Comparison of ENCODE assay signal across 19 cellular contexts in the genomic region with DNA sequence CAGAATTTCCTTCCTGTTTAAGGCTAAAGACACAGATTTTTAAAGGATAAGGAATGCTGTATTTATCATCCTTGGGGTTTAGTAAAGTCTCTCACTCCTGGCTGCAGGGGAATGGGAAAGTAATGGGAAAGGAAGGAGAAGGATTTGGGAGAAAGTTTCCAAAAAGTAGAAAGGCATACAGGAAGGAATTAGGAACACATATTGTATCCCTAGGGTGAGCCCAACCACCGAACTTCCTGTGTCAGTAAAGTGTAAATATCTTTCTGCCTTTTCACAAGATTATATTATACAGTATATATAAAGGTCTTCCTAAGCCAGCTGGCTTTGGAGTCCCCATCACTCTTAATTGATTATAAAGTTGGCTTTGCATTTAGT. TPM values are rescaled to one million over a fixed set of nuclear protein-coding genes. Genes with fewer than 3 reads are reported as not detected.
DNase-seq lines count a peak whose midpoint lies in the region; ATAC-seq and TF ChIP-seq lines count a peak whose summit lies in the region.
"Had no signal": no experiment of that assay in that cellular context is flagged by ENCODE, and none has a peak within 500 bp of the region (broad histone marks: within the 10 kb centered on the region; RNA-seq: fewer than 3 reads in every experiment).

No MANE protein-coding gene starts in this region.

- H3K4me1 Mint-ChIP-seq in CD14-positive monocyte (peaks cover 28% of the 10 kb centered on the region), nephron progenitor cell (peaks cover 11% of the 10 kb centered on the region)
- H3K4me1 Mint-ChIP-seq in activated T-helper 17 cell treated with anti-CD3 and anti-CD28 coated beads, Interleukin-2, amount 50 U/mL, for 72 hours = peaks cover 6% of the 10 kb centered on the region

- H3K4me3 ChIP-seq in GM23248 (no peak overlapping the region), WERI-Rb-1 (ENCODE audit: low read depth, low read length) (no peak overlapping the region)
- H3K4me3 ChIP-seq: breast epithelium, gastroesophageal sphincter, left lung, SJSA1, uterus had no signal

- peak overlapping the region; percentile 11; the same call in 1 of the 2 replicates for H2AFZ ChIP-seq in GM23248

- no peaks in the 10 kb centered on the region for H3K9me2 ChIP-seq in GM23248 (ENCODE audit: insufficient read depth)

- H3K36me3 Mint-ChIP-seq in CD14-positive monocyte (peaks cover 0 to 2% of the 10 kb centered on the region in 2 donors), nephron progenitor cell (ENCODE audit: low read depth) (no peaks in the 10 kb centered on the region)
- H3K36me3 Mint-ChIP-seq in activated T-helper 17 cell treated with anti-CD3 and anti-CD28 coated beads, Interleukin-2, amount 50 U/mL, for 72 hours (ENCODE audit: low read depth) = no peaks in the 10 kb centered on the region

- H3K27me3 ChIP-seq in GM23248 (replicated peaks; ENCODE audit: insufficient read depth) (no peaks in the 10 kb centered on the region), WERI-Rb-1 (ENCODE audit: insufficient read depth, low read depth, severe bottlenecking) (no peaks in the 10 kb centered on the region)
- H3K27me3 ChIP-seq: breast epithelium, left lung, SJSA1, uterus had no signal

- no peaks in the 10 kb centered on the region for H3K9me3 ChIP-seq in GM23248 (ENCODE audit: low read depth)
- no peaks in the 10 kb centered on the region for H3K9me3 ChIP-seq in WERI-Rb-1 (ENCODE audit: severe bottlenecking)
- H3K9me3 ChIP-seq: breast epithelium, gastroesophageal sphincter, left lung, SJSA1, uterus had no signal

- DNase-seq in CD14-positive monocyte (ENCODE audit: low spot score) (no peak), GM23248 (no peak), nephron progenitor cell (no peak), NCI-H2196 (lab: John Stamatoyannopoulos, UW; ENCODE audit: unreplicated experiment) (no peak), hypothalamus (lab: John Stamatoyannopoulos, UW) (no peak), WERI-Rb-1 (no peak)
- DNase-seq: activated CD8-positive, alpha-beta T cell treated with anti-CD3 and anti-CD28 coated beads, Interleukin-2, amount 10 ng/mL, durations not matched to agents 7 days and 5 days; activated T-cell treated with anti-CD3 and anti-CD28 coated beads, Interleukin-2, amount 50 U/mL, for 48 hours; erythroblast; NCI-H2107; NCI-H526; uterus had no signal

- no peaks in the 10 kb centered on the region for H3K36me3 ChIP-seq in GM23248 (ENCODE audit: low read depth)
- H3K36me3 ChIP-seq in WERI-Rb-1 = no peaks in the 10 kb centered on the region
- H3K36me3 ChIP-seq: breast epithelium, gastroesophageal sphincter, left lung, SJSA1, uterus had no signal

- peak overlapping the region; percentile 92 to 98 (median 96) for H3K27ac Mint-ChIP-seq in CD14-positive monocyte
- H3K27ac Mint-ChIP-seq in activated T-helper 17 cell treated with anti-CD3 and anti-CD28 coated beads, Interleukin-2, amount 50 U/mL, for 72 hours = peak overlapping the region; percentile 14
- H3K27ac Mint-ChIP-seq in nephron progenitor cell = peak overlapping the region; percentile 95
- H3K27ac Mint-ChIP-seq: activated CD8-positive, alpha-beta T cell treated with anti-CD3 and anti-CD28 coated beads, Interleukin-2, amount 10 ng/mL, durations not matched to agents 7 days and 5 days had no signal

- 44 to 45% methylated on average over 1 of the region's 1 CpG for WGBS in GM23248 (ENCODE audit: low coverage in 1 of 2, low lambda C conversion rate in 2 of 2, missing lambda C conversion rate in 2 of 2), 2 experiments

- H3K27me3 Mint-ChIP-seq in CD14-positive monocyte (ENCODE audit: low read depth in 3 of 3) (peaks cover 0 to 1% (median 0%) of the 10 kb centered on the region in 3 donors), nephron progenitor cell (ENCODE audit: low read depth, poor library complexity) (peaks cover 19% of the 10 kb centered on the region)
- H3K27me3 Mint-ChIP-seq in activated T-helper 17 cell treated with anti-CD3 and anti-CD28 coated beads, Interleukin-2, amount 50 U/mL, for 72 hours = peaks cover 3% of the 10 kb centered on the region

- H4K20me1 ChIP-seq in GM23248 (ENCODE audit: insufficient read depth) = no peaks in the 10 kb centered on the region

- no peak overlapping the region for H3K4me2 ChIP-seq in GM23248 (ENCODE audit: unreplicated experiment)

- TF ChIP-seq CTCF in CD14-positive monocyte (IDR thresholded peaks at IDR 0.05) (no peak), nephron progenitor cell (IDR thresholded peaks at IDR 0.05) (no peak), WERI-Rb-1 (IDR thresholded peaks at IDR 0.05; ENCODE audit: low read depth, low read length) (no peak)

- no peaks in the 10 kb centered on the region for H3F3A ChIP-seq in GM23248 (ENCODE audit: insufficient read depth)

- H3K4me3 Mint-ChIP-seq in CD14-positive monocyte (peak overlapping the region in 1 of 2 donors; percentile 72), nephron progenitor cell (no peak overlapping the region)
- no peak overlapping the region for H3K4me3 Mint-ChIP-seq in activated T-helper 17 cell treated with anti-CD3 and anti-CD28 coated beads, Interleukin-2, amount 50 U/mL, for 72 hours

- no peak overlapping the region for H3K27ac ChIP-seq in GM23248
- no peak overlapping the region for H3K27ac ChIP-seq in WERI-Rb-1
- H3K27ac ChIP-seq: breast epithelium, gastroesophageal sphincter, parathyroid adenoma, SJSA1, uterus had no signal

- intact Hi-C loops in CD14-positive monocyte (cut with micrococcal nuclease) = no loop called here

- in situ Hi-C loops in GM23248 (cut with MboI) = no loop called here

- H3K9me3 Mint-ChIP-seq in CD14-positive monocyte (peaks cover 0 to 3% (median 0%) of the 10 kb centered on the region in 7 donors), nephron progenitor cell (no peaks in the 10 kb centered on the region)
- H3K9me3 Mint-ChIP-seq in activated T-helper 17 cell treated with anti-CD3 and anti-CD28 coated beads, Interleukin-2, amount 50 U/mL, for 72 hours = no peaks in the 10 kb centered on the region

- no peak overlapping the region for H3K9ac ChIP-seq in GM23248
- H3K9ac ChIP-seq: parathyroid adenoma had no signal

- no peak for ATAC-seq in activated T-helper 17 cell treated with anti-CD3 and anti-CD28 coated beads, Interleukin-2, amount 50 U/mL, for 72 hours (replicated peaks)
- no peak for ATAC-seq in HG02885 (IDR thresholded peaks at IDR 0.05; ENCODE audit: poor library complexity, unreplicated experiment)
- ATAC-seq: activated CD8-positive, alpha-beta T cell treated with anti-CD3 and anti-CD28 coated beads, Interleukin-2, amount 10 ng/mL, durations not matched to agents 7 days and 5 days had no signal

- no peaks in the 10 kb centered on the region for H3K4me1 ChIP-seq in GM23248 (ENCODE audit: insufficient read depth)
- H3K4me1 ChIP-seq: breast epithelium, gastroesophageal sphincter, parathyroid adenoma, SJSA1, uterus had no signal

- H3K79me2 ChIP-seq in GM23248 (ENCODE audit: insufficient read depth) = no peaks in the 10 kb centered on the region
- H3K79me2 ChIP-seq: parathyroid adenoma had no signal

RNA-seq across cellular contexts. Expression of a gene that starts 12.0 kb away (rescaled TPM):
- 100 to 1,000 TPM; 107 to 119 TPM for polyA plus RNA-seq in CD14-positive monocyte
- total RNA-seq in GM23248 (2014; rRNA removed; shearing (Covaris generic)) = 14.3 and 17.7 TPM in 2 replicates
- 31.9 and 33.4 TPM in 2 replicates for polyA plus RNA-seq in GM23248 (2016; fragmentation: Nextera tagmentation; extraction: Ambion mirVana)
- 10 to 100 TPM; 10.2 to 13.9 TPM for total RNA-seq in activated T-helper 17 cell treated with anti-CD3 and anti-CD28 coated beads, Interleukin-2, amount 50 U/mL, for 72 hours

RNA-seq across cellular contexts. Expression of a gene that starts 53.9 kb away (rescaled TPM):
- polyA plus RNA-seq in CD14-positive monocyte = 10 to 100 TPM; 24.9 to 29.4 TPM
- total RNA-seq in GM23248 (2014; rRNA removed; shearing (Covaris generic)) = 9.0 and 40.4 TPM in 2 replicates
- 97.6 and 99.7 TPM in 2 replicates for polyA plus RNA-seq in GM23248 (2016; fragmentation: Nextera tagmentation; extraction: Ambion mirVana)
- total RNA-seq in activated T-helper 17 cell treated with anti-CD3 and anti-CD28 coated beads, Interleukin-2, amount 50 U/mL, for 72 hours = 10 to 100 TPM; 39.9 to 74.0 TPM

RNA-seq across cellular contexts. Expression of a gene that starts 55.1 kb away (rescaled TPM):
- polyA plus RNA-seq in CD14-positive monocyte (10 to 100 TPM in 1 of 2 donors, 1 to 10 TPM in 1; 8.8 to 10.9 TPM), GM23248 (2016; fragmentation: Nextera tagmentation; extraction: Ambion mirVana) (3.0 and 3.6 TPM in 2 replicates)
- total RNA-seq in GM23248 (2014; rRNA removed; shearing (Covaris generic)) = 6.6 and 7.0 TPM in 2 replicates
- 10 to 100 TPM; 10.6 to 26.4 TPM for total RNA-seq in activated T-helper 17 cell treated with anti-CD3 and anti-CD28 coated beads, Interleukin-2, amount 50 U/mL, for 72 hours

Comparison
In these comparisons a context has a peak if more than half of its experiments do, and no peak if none do; other contexts are left out.
1. H3K27ac Mint-ChIP-seq: peak in every context shown above with its lines; median percentile 96 in CD14-positive monocyte; 95 in nephron progenitor cell; 14 in activated T-helper 17 cell treated with anti-CD3 and anti-CD28 coated beads, Interleukin-2, amount 50 U/mL, for 72 hours.